ENCODE assay signal across 8 cellular contexts in genomic region chr7:24978837-24979469, GRCh38. TPM values are rescaled to one million over a fixed set of nuclear protein-coding genes. Genes with fewer than 3 reads are reported as not detected.
A peak's percentile ranks its signal among the peaks of the same experiment; 100 is the strongest.
DNase-seq lines count a peak whose midpoint lies in the region; ATAC-seq, FAIRE-seq and TF ChIP-seq lines count a peak whose summit lies in the region.

No MANE protein-coding gene starts in this region.

- TF ChIP-seq EP300 in GM12878 (IDR thresholded peaks at IDR 0.05; ENCODE audit: borderline replicate concordance in 1 of 2, control insufficient read depth in 1 of 2, low read depth in 2 of 2, low read length in 2 of 2) (no peak), HepG2 (IDR thresholded peaks at IDR 0.05; ENCODE audit: low read depth in 2 of 2, low read length in 2 of 2) (no peak), HepG2 (CRISPR knock-in tag; IDR thresholded peaks at IDR 0.05; ENCODE audit: borderline replicate concordance) (no peak), transverse colon (IDR thresholded peaks at IDR 0.05; ENCODE audit: low read depth) (no peak)

- in situ Hi-C loops in GM12878 (cut with MboI), result no loop called here
- in situ Hi-C loops in HepG2 (cut with HindIII; ENCODE audit: extremely low pct_ligation_motif_present, low pct_unique_long_range_greater_than_20kb), result no loop called here
- in situ Hi-C loops in transverse colon (cut with MboI; ENCODE audit: low pct_ligation_motif_present in 1 of 4, low pct_unique_long_range_greater_than_20kb in 1 of 4, low sequenced_read_pairs in 3 of 4), result loop anchor here in 1 of 4 donors (10.0 kb wide), 1 partner anchor 154 kb away; no protein-coding TSS in a partner anchor

- SMC1A ChIA-PET in GM12878 (lab: Charles Lee; ENCODE audit: uncharacterized antibody, unreplicated experiment), result interaction anchor here (0.7 to 16.1 kb wide), 25 partner anchors 14 to 158 kb away, joined by 3 to 189 read pairs (median 6); no protein-coding TSS in a partner anchor

- RAD21 ChIA-PET in GM12878 (lab: Charles Lee; ENCODE audit: unreplicated experiment), result interaction anchor here (0.7 to 11.1 kb wide), 31 partner anchors 13 to 166 kb away, joined by 3 to 106 read pairs (median 5); no protein-coding TSS in a partner anchor

- 41% methylated on average over 29 of the region's 29 CpGs for WGBS in GM12878 (ENCODE audit: insufficient coverage, insufficient replicate concordance, low lambda C conversion rate, missing lambda C conversion rate)
- WGBS in HepG2 (ENCODE audit: low lambda C conversion rate), result 6% methylated on average over 24 of the region's 29 CpGs
- WGBS in transverse colon (ENCODE audit: low coverage in 1 of 2), 2 donors, result 36 to 44% methylated on average over 2 to 29 of the region's 29 CpGs

- H3K9me3 ChIP-seq in GM12878 (replicated peaks; ENCODE audit: control insufficient read depth, insufficient read depth, low read length) (no peaks in the 10 kb centered on the region), HepG2 (ENCODE audit: low read length) (no peaks in the 10 kb centered on the region), transverse colon (no peaks in the 10 kb centered on the region)

- H3K4me2 ChIP-seq in GM12878 (ENCODE audit: control insufficient read depth, insufficient read depth) (peak overlapping the region; percentile 92), HepG2 (ENCODE audit: low read depth, low read length) (peak overlapping the region; percentile 91)

- no peaks in the 10 kb centered on the region for H4K20me1 ChIP-seq in GM12878 (ENCODE audit: control insufficient read depth, insufficient read depth)
- no peaks in the 10 kb centered on the region for H4K20me1 ChIP-seq in HepG2 (ENCODE audit: insufficient read depth, low read length)

- ATAC-seq in GM12878 (peak; percentile 3), HepG2 (peak; percentile 1; the same call in 2 of the 3 replicates), GM21737 (IDR thresholded peaks at IDR 0.05; ENCODE audit: unreplicated experiment) (no peak)

- CTCF ChIA-PET in GM12878 (lab: Yijun Ruan, JAX), result interaction anchor here (0.5 to 9.8 kb wide), 33 partner anchors 9 to 347 kb away, joined by 3 to 129 read pairs (median 5); no protein-coding TSS in a partner anchor
- CTCF ChIA-PET in HepG2 (lab: Yijun Ruan, JAX; ENCODE audit: low intra/inter-chr PET ratio, low total read pairs), result interaction anchor here (0.9 to 1.4 kb wide), 3 partner anchors 84 to 161 kb away, joined by 3 to 8 read pairs (median 3); no protein-coding TSS in a partner anchor

- H3K27ac ChIP-seq in GM12878 (ENCODE audit: control insufficient read depth, insufficient read depth) (peak overlapping the region; percentile 78), HepG2 (ENCODE audit: extremely low read length, insufficient read depth, low read length) (peak overlapping the region; percentile 94), transverse colon (peak overlapping the region; percentile 86 to 90 (median 89))

- H2AFZ ChIP-seq in GM12878 (ENCODE audit: control insufficient read depth, low read depth, low read length), result peak overlapping the region; percentile 53
- no peak overlapping the region for H2AFZ ChIP-seq in HepG2 (ENCODE audit: low read length)

- no peak; the same call in 1 of the 2 replicates for TF ChIP-seq POLR2A in GM12878 (IDR thresholded peaks at IDR 0.05; ENCODE audit: low read depth, low read length)
- no peak for TF ChIP-seq POLR2A in HepG2 (IDR thresholded peaks at IDR 0.05; ENCODE audit: insufficient read depth in 1 of 2, low read depth in 2 of 2, low read length in 2 of 2)
- TF ChIP-seq POLR2A in transverse colon (IDR thresholded peaks at IDR 0.05), result no peak

- peaks cover 57% of the 10 kb centered on the region for H3K79me2 ChIP-seq in GM12878 (ENCODE audit: control insufficient read depth, insufficient read depth, low read length)
- H3K79me2 ChIP-seq in HepG2 (ENCODE audit: insufficient read depth, low read length), result peaks cover 54% of the 10 kb centered on the region

- TF ChIP-seq CTCF in GM12878 (IDR thresholded peaks at IDR 0.05 in 2 of 3, conservative IDR thresholded peaks at IDR 0.05 in 1 of 3; ENCODE audit: control insufficient read depth in 2 of 3, extremely low read depth in 1 of 3, insufficient read depth in 1 of 3, low read depth in 3 of 3, low read length in 3 of 3), result no peak
- no peak for TF ChIP-seq CTCF in HepG2 (CRISPR knock-in tag; IDR thresholded peaks at IDR 0.05)
- no peak for TF ChIP-seq CTCF in transverse colon (IDR thresholded peaks at IDR 0.05)

- peak; percentile 71 for FAIRE-seq in GM12878 (lab: Jason Lieb, UNC)
- FAIRE-seq in HepG2 (lab: Jason Lieb, UNC), result no peak

- POLR2A ChIA-PET in GM12878 (lab: Charles Lee), result interaction anchor here (0.7 to 6.0 kb wide), 17 partner anchors 12 to 167 kb away, joined by 3 to 68 read pairs (median 4); no protein-coding TSS in a partner anchor
- POLR2A ChIA-PET in HepG2 (lab: Yijun Ruan, JAX), result interaction anchor here (0.6 to 2.9 kb wide), 10 partner anchors 8 to 159 kb away, joined by 3 to 16 read pairs (median 4); partner anchors contain the start of gene CYCS

- TF ChIP-seq RAD21 in GM12878 (IDR thresholded peaks at IDR 0.05; ENCODE audit: insufficient read depth, low read depth, low read length) (no peak), HepG2 (CRISPR knock-in tag; IDR thresholded peaks at IDR 0.05) (no peak)

- no TSS peak for BruUV-seq in GM12878 (replicated peaks; lab: Mats Ljungman, UMichigan)
- BruUV-seq in HepG2 (replicated peaks; lab: Mats Ljungman, UMichigan), result no TSS peak

- H3K36me3 ChIP-seq in GM12878 (ENCODE audit: control insufficient read depth in 2 of 2, insufficient read depth in 2 of 2, low read length in 1 of 2) (no peaks in the 10 kb centered on the region), HepG2 (replicated peaks in 1 of 2; ENCODE audit: control insufficient read depth in 1 of 2, insufficient read depth in 2 of 2, low read length in 2 of 2) (no peaks in the 10 kb centered on the region), transverse colon (no peaks in the 10 kb centered on the region)

- H3K27me3 ChIP-seq in GM12878 (replicated peaks in 1 of 2; ENCODE audit: control insufficient read depth in 2 of 2, insufficient read depth in 2 of 2, low read length in 1 of 2) (no peaks in the 10 kb centered on the region), HepG2 (ENCODE audit: control insufficient read depth in 1 of 2, insufficient read depth in 2 of 2, low read length in 2 of 2) (no peaks in the 10 kb centered on the region; a peak in 1 of 5 replicates), transverse colon (no peaks in the 10 kb centered on the region)

- intact Hi-C loops in GM12878 (cut with micrococcal nuclease; ENCODE audit: unreplicated experiment), result no loop called here
- intact Hi-C loops in HepG2 (cut with micrococcal nuclease; ENCODE audit: unreplicated experiment), result loop anchor here (2.0 kb wide), 1 partner anchor 78 kb away; no protein-coding TSS in a partner anchor
- intact Hi-C loops in transverse colon (cut with DNase I; ENCODE audit: low total_unique reads), result no loop called here

- DNase-seq in stimulated activated CD4-positive, alpha-beta T cell treated with anti-CD3 and anti-CD28 coated beads, Interleukin-15, amount 100 ng/mL, for 24 hours, result peak; percentile 18
- DNase-seq in stimulated activated CD4-positive, alpha-beta T cell treated with anti-CD3 and anti-CD28 coated beads, Interleukin-1b, Interleukin-23, amount 100 ng/mL, for 48 hours, result no peak
- DNase-seq in Kasumi-1 (lab: John Stamatoyannopoulos, UW), result peak; percentile 48 to 65
- no peak for DNase-seq in GM12878 (ENCODE audit: low read depth, low spot score)
- no peak for DNase-seq in HepG2 (ENCODE audit: low spot score)
- peak; percentile 28 for DNase-seq in transverse colon
- DNase-seq in NOMO-1 treated with DMSO at 0.1 percent for 48 hours (lab: John Stamatoyannopoulos, UW; ENCODE audit: unreplicated experiment), result no peak

- H3K4me1 ChIP-seq in GM12878 (ENCODE audit: control insufficient read depth, insufficient read depth, low read length), result peaks cover 5% of the 10 kb centered on the region
- H3K4me1 ChIP-seq in HepG2 (ENCODE audit: insufficient read depth, low read length), result peaks cover 82% of the 10 kb centered on the region
- peaks cover 0 to 30% (median 17%) of the 10 kb centered on the region in 4 donors for H3K4me1 ChIP-seq in transverse colon

- peak overlapping the region; percentile 78 for H3K4me3 ChIP-seq in GM12878
- peak overlapping the region; percentile 78 to 87 (median 83) for H3K4me3 ChIP-seq in HepG2 (replicated peaks in 1 of 3; ENCODE audit: insufficient read depth in 1 of 3, low read depth in 2 of 3, low read length in 3 of 3)
- peak overlapping the region; percentile 70 to 98 (median 83) for H3K4me3 ChIP-seq in transverse colon

- H3K9ac ChIP-seq in GM12878 (ENCODE audit: control insufficient read depth, insufficient read depth, low read length) (peak overlapping the region; percentile 73), HepG2 (ENCODE audit: insufficient read depth, low read depth, low read length) (peak overlapping the region; percentile 91)

RNA-seq across cellular contexts. Expression of gene OSBPL3, which starts 1.0 kb away (rescaled TPM):
- 60.2 and 64.2 TPM in 2 replicates for total RNA-seq in GM12878 (2013; cell fraction: nucleolus; rRNA removed)
- total RNA-seq in GM12878 (2014; rRNA removed) (26.3 and 29.3 TPM in 2 replicates), GM12878 (2014; rRNA removed; fragmentation: Illumina TruSeq; extraction: Trizol) (27.8 and 28.2 TPM in 2 replicates), GM12878 (2021) (34.0 and 46.6 TPM in 2 replicates), HepG2 (2016; rRNA removed; fragmentation: Illumina TruSeq; extraction: Trizol) (26.4 and 28.9 TPM in 2 replicates), transverse colon (10 to 100 TPM in 1 of 4 donors, 1 to 10 TPM in 3; 6.7 to 20.6 (median 8.0) TPM)
- 8.9 TPM for polyA plus RNA-seq in GM12878 (2011; ENCODE audit: low read depth)
- polyA plus RNA-seq in GM12878 (2011; rRNA removed) (26.1 and 28.0 TPM in 2 replicates), GM12878 (2014; fragmentation: Illumina TruSeq; extraction: Trizol) (23.3 and 26.6 TPM in 2 replicates), GM12878 (2014; fragmentation: Nextera tagmentation; extraction: Ambion mirVana) (10 to 100 TPM in 1 of 2 experiments, 1 to 10 TPM in 1; 6.1 to 15.2 TPM), GM12878 (2014; rRNA removed) (24.2 and 28.1 TPM in 2 replicates), GM12878 (2016; fragmentation: Nextera tagmentation; extraction: Ambion mirVana) (10 to 100 TPM; 33.3 to 38.1 TPM), HepG2 (2011; rRNA removed) (8.8 and 9.7 TPM in 2 replicates)
- 14.5 and 15.8 TPM in 2 replicates for polyA plus RNA-seq in GM12878 (2011; cell fraction: cytosol; rRNA removed)
- polyA plus RNA-seq in GM12878 (2011; cell fraction: nucleus; rRNA removed), result 77.3 and 96.7 TPM in 2 replicates
- 11.0 and 12.1 TPM in 2 replicates for polyA plus RNA-seq in GM12878 (2012)
- polyA minus RNA-seq in GM12878 (2011; rRNA and poly(A)+ RNA removed), result 39.3 and 41.8 TPM in 2 replicates
- 7.9 and 12.3 TPM in 2 replicates for polyA minus RNA-seq in GM12878 (2011; cell fraction: cytosol; rRNA and poly(A)+ RNA removed)
- polyA minus RNA-seq in GM12878 (2011; cell fraction: nucleus; rRNA and poly(A)+ RNA removed), result 34.5 and 77.9 TPM in 2 replicates
- total RNA-seq in HepG2 (2016; cell fraction: cytosol; rRNA removed; fragmentation: Illumina TruSeq; extraction: Trizol; ENCODE audit: low read depth), result 6.6 and 7.4 TPM in 2 replicates
- total RNA-seq in HepG2 (2016; cell fraction: insoluble cytoplasmic fraction; rRNA removed; fragmentation: Illumina TruSeq; extraction: Trizol), result 22.4 and 26.0 TPM in 2 replicates
- total RNA-seq in HepG2 (2016; cell fraction: membrane; rRNA removed; fragmentation: Illumina TruSeq; extraction: Trizol), result 11.1 and 11.2 TPM in 2 replicates
- total RNA-seq in HepG2 (2016; cell fraction: nucleus; rRNA removed; fragmentation: Illumina TruSeq; extraction: Trizol), result 39.7 and 41.7 TPM in 2 replicates
- 3.7 and 4.4 TPM in 2 replicates for polyA plus RNA-seq in HepG2 (2011; cell fraction: cytosol; rRNA removed)
- 22.4 and 23.2 TPM in 2 replicates for polyA plus RNA-seq in HepG2 (2011; cell fraction: nucleus; rRNA removed)
- polyA plus RNA-seq in HepG2 (2012), result 7.1 and 8.1 TPM in 2 replicates
- 1.5 and 1.8 TPM in 2 replicates for polyA plus RNA-seq in HepG2 (2016; cell fraction: cytosol; fragmentation: Illumina TruSeq; extraction: Trizol; ENCODE audit: low read depth)
- polyA plus RNA-seq in HepG2 (2016; cell fraction: insoluble cytoplasmic fraction; fragmentation: Illumina TruSeq; extraction: Trizol; ENCODE audit: low read depth), result 16.7 and 19.5 TPM in 2 replicates
- polyA plus RNA-seq in HepG2 (2016; cell fraction: membrane; fragmentation: Illumina TruSeq; extraction: Trizol; ENCODE audit: low read depth), result 4.2 and 4.7 TPM in 2 replicates
- 65.6 and 72.4 TPM in 2 replicates for polyA plus RNA-seq in HepG2 (2016; cell fraction: nucleus; fragmentation: Illumina TruSeq; extraction: Trizol; ENCODE audit: insufficient read depth, low read depth)
- 15.3 and 17.6 TPM in 2 replicates for polyA minus RNA-seq in HepG2 (2011; rRNA and poly(A)+ RNA removed; ENCODE audit: low replicate concordance)
- polyA minus RNA-seq in HepG2 (2011; cell fraction: cytosol; rRNA and poly(A)+ RNA removed), result 8.8 and 11.6 TPM in 2 replicates
- 43.5 and 49.5 TPM in 2 replicates for polyA minus RNA-seq in HepG2 (2011; cell fraction: nucleus; rRNA and poly(A)+ RNA removed)

Comparison
In these comparisons a context has a peak if more than half of its experiments do, and no peak if none do; other contexts are left out.
1. DNase-seq: peak in stimulated activated CD4-positive, alpha-beta T cell treated with anti-CD3 and anti-CD28 coated beads, Interleukin-15, amount 100 ng/mL, for 24 hours (single experiment), Kasumi-1 (2 of 2) and transverse colon (single experiment); none in stimulated activated CD4-positive, alpha-beta T cell treated with anti-CD3 and anti-CD28 coated beads, Interleukin-1b, Interleukin-23, amount 100 ng/mL, for 48 hours (single experiment), GM12878 (single experiment), HepG2 (single experiment) and NOMO-1 treated with DMSO at 0.1 percent for 48 hours (single experiment).
2. Peak in every context shown above with its lines, with median percentiles within 50 percentile points of each other: H3K27ac ChIP-seq and H3K4me3 ChIP-seq.